Comparison of ENCODE assay signal across 3 cellular contexts in genomic region chr11:111537336-111537860, GRCh38.
TF ChIP-seq lines count a peak whose summit lies in the region.

No MANE protein-coding gene starts in this region.

TF ChIP-seq in SK-N-SH, 30 proteins besides CTCF, POLR2A, EP300 and RAD21:
- no peak for TF ChIP-seq JUND (IDR thresholded peaks at IDR 0.05)
- TF ChIP-seq, protein P1, sequence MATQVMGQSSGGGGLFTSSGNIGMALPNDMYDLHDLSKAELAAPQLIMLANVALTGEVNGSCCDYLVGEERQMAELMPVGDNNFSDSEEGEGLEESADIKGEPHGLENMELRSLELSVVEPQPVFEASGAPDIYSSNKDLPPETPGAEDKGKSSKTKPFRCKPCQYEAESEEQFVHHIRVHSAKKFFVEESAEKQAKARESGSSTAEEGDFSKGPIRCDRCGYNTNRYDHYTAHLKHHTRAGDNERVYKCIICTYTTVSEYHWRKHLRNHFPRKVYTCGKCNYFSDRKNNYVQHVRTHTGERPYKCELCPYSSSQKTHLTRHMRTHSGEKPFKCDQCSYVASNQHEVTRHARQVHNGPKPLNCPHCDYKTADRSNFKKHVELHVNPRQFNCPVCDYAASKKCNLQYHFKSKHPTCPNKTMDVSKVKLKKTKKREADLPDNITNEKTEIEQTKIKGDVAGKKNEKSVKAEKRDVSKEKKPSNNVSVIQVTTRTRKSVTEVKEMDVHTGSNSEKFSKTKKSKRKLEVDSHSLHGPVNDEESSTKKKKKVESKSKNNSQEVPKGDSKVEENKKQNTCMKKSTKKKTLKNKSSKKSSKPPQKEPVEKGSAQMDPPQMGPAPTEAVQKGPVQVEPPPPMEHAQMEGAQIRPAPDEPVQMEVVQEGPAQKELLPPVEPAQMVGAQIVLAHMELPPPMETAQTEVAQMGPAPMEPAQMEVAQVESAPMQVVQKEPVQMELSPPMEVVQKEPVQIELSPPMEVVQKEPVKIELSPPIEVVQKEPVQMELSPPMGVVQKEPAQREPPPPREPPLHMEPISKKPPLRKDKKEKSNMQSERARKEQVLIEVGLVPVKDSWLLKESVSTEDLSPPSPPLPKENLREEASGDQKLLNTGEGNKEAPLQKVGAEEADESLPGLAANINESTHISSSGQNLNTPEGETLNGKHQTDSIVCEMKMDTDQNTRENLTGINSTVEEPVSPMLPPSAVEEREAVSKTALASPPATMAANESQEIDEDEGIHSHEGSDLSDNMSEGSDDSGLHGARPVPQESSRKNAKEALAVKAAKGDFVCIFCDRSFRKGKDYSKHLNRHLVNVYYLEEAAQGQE (IDR thresholded peaks at IDR 0.05; ENCODE audit: low read depth, low read length) = peak; percentile 50; the same call in 1 of the 2 replicates
- TF ChIP-seq, protein P2, sequence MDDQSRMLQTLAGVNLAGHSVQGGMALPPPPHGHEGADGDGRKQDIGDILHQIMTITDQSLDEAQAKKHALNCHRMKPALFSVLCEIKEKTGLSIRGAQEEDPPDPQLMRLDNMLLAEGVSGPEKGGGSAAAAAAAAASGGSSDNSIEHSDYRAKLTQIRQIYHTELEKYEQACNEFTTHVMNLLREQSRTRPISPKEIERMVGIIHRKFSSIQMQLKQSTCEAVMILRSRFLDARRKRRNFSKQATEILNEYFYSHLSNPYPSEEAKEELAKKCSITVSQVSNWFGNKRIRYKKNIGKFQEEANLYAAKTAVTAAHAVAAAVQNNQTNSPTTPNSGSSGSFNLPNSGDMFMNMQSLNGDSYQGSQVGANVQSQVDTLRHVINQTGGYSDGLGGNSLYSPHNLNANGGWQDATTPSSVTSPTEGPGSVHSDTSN (IDR thresholded peaks at IDR 0.05) = no peak
TF ChIP-seq in SK-N-SH: peak in this region for 1.

TF ChIP-seq in SK-N-SH treated with all-trans-retinoic acid at 6 μM for 48 hours, 23 proteins besides CTCF, POLR2A, EP300 and RAD21:
- TF ChIP-seq RARB (CRISPR knock-in tag; IDR thresholded peaks at IDR 0.05) (no peak), ZNF70 (CRISPR knock-in tag; IDR thresholded peaks at IDR 0.05) (no peak), PATZ1 (CRISPR knock-in tag; IDR thresholded peaks at IDR 0.05; ENCODE audit: borderline replicate concordance) (no peak), ZNF565 (CRISPR knock-in tag; conservative IDR thresholded peaks at IDR 0.05; ENCODE audit: low read depth) (no peak), BACH2 (CRISPR knock-in tag; IDR thresholded peaks at IDR 0.05; ENCODE audit: borderline replicate concordance) (no peak), TSHZ2 (CRISPR knock-in tag; IDR thresholded peaks at IDR 0.05) (no peak), ZFP30 (CRISPR knock-in tag; IDR thresholded peaks at IDR 0.05) (no peak), OSR1 (CRISPR knock-in tag; IDR thresholded peaks at IDR 0.05) (no peak)
- TF ChIP-seq, protein P3, sequence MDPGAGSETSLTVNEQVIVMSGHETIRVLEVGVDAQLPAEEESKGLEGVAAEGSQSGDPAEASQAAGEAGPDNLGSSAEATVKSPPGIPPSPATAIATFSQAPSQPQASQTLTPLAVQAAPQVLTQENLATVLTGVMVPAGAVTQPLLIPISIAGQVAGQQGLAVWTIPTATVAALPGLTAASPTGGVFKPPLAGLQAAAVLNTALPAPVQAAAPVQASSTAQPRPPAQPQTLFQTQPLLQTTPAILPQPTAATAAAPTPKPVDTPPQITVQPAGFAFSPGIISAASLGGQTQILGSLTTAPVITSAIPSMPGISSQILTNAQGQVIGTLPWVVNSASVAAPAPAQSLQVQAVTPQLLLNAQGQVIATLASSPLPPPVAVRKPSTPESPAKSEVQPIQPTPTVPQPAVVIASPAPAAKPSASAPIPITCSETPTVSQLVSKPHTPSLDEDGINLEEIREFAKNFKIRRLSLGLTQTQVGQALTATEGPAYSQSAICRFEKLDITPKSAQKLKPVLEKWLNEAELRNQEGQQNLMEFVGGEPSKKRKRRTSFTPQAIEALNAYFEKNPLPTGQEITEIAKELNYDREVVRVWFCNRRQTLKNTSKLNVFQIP (CRISPR knock-in tag; IDR thresholded peaks at IDR 0.05; ENCODE audit: borderline replicate concordance, low read depth) = no peak

TF ChIP-seq in K562, 482 proteins besides CTCF, POLR2A, EP300 and RAD21:
- TF ChIP-seq PHF21A (IDR thresholded peaks at IDR 0.05; ENCODE audit: borderline replicate concordance, low read depth) (no peak), MAZ (CRISPR knock-in tag; conservative IDR thresholded peaks at IDR 0.05 in 1 of 2, IDR thresholded peaks at IDR 0.05 in 1 of 2) (no peak), RHOXF2B (CRISPR knock-in tag; conservative IDR thresholded peaks at IDR 0.05) (no peak), ESRRA (IDR thresholded peaks at IDR 0.05; ENCODE audit: borderline replicate concordance, low read depth) (no peak), ZNF778 (CRISPR knock-in tag; IDR thresholded peaks at IDR 0.05) (no peak), THRA (IDR thresholded peaks at IDR 0.05) (no peak), ARID4B (CRISPR knock-in tag; IDR thresholded peaks at IDR 0.05) (no peak), PURB (CRISPR knock-in tag; IDR thresholded peaks at IDR 0.05; ENCODE audit: low read depth) (no peak), JUN (IDR thresholded peaks at IDR 0.05; ENCODE audit: borderline replicate concordance, low read depth, low read length) (no peak), JUN (CRISPR knock-in tag; IDR thresholded peaks at IDR 0.05; ENCODE audit: borderline replicate concordance) (no peak), ZKSCAN1 (IDR thresholded peaks at IDR 0.05; ENCODE audit: low read depth, low read length) (no peak), CGGBP1 (CRISPR knock-in tag; IDR thresholded peaks at IDR 0.05) (no peak), FUS (optimal IDR thresholded peaks at IDR 0.05; ENCODE audit: low read depth, low read length) (no peak), NR3C1 (CRISPR knock-in tag; IDR thresholded peaks at IDR 0.05) (no peak)
- TF ChIP-seq, protein P4, sequence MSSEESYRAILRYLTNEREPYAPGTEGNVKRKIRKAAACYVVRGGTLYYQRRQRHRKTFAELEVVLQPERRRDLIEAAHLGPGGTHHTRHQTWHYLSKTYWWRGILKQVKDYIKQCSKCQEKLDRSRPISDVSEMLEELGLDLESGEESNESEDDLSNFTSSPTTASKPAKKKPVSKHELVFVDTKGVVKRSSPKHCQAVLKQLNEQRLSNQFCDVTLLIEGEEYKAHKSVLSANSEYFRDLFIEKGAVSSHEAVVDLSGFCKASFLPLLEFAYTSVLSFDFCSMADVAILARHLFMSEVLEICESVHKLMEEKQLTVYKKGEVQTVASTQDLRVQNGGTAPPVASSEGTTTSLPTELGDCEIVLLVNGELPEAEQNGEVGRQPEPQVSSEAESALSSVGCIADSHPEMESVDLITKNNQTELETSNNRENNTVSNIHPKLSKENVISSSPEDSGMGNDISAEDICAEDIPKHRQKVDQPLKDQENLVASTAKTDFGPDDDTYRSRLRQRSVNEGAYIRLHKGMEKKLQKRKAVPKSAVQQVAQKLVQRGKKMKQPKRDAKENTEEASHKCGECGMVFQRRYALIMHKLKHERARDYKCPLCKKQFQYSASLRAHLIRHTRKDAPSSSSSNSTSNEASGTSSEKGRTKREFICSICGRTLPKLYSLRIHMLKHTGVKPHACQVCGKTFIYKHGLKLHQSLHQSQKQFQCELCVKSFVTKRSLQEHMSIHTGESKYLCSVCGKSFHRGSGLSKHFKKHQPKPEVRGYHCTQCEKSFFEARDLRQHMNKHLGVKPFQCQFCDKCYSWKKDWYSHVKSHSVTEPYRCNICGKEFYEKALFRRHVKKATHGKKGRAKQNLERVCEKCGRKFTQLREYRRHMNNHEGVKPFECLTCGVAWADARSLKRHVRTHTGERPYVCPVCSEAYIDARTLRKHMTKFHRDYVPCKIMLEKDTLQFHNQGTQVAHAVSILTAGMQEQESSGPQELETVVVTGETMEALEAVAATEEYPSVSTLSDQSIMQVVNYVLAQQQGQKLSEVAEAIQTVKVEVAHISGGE (CRISPR knock-in tag; IDR thresholded peaks at IDR 0.05) = no peak
- TF ChIP-seq, protein P5, sequence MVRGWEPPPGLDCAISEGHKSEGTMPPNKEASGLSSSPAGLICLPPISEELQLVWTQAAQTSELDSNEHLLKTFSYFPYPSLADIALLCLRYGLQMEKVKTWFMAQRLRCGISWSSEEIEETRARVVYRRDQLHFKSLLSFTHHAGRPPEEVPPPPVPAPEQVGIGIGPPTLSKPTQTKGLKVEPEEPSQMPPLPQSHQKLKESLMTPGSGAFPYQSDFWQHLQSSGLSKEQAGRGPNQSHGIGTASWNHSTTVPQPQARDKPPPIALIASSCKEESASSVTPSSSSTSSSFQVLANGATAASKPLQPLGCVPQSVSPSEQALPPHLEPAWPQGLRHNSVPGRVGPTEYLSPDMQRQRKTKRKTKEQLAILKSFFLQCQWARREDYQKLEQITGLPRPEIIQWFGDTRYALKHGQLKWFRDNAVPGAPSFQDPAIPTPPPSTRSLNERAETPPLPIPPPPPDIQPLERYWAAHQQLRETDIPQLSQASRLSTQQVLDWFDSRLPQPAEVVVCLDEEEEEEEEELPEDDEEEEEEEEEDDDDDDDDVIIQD (CRISPR knock-in tag; IDR thresholded peaks at IDR 0.05) = no peak
- TF ChIP-seq, protein P6, sequence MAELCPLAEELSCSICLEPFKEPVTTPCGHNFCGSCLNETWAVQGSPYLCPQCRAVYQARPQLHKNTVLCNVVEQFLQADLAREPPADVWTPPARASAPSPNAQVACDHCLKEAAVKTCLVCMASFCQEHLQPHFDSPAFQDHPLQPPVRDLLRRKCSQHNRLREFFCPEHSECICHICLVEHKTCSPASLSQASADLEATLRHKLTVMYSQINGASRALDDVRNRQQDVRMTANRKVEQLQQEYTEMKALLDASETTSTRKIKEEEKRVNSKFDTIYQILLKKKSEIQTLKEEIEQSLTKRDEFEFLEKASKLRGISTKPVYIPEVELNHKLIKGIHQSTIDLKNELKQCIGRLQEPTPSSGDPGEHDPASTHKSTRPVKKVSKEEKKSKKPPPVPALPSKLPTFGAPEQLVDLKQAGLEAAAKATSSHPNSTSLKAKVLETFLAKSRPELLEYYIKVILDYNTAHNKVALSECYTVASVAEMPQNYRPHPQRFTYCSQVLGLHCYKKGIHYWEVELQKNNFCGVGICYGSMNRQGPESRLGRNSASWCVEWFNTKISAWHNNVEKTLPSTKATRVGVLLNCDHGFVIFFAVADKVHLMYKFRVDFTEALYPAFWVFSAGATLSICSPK (IDR thresholded peaks at IDR 0.05; ENCODE audit: borderline replicate concordance) = no peak
